ENCODE assay signal across 8 cellular contexts in the genomic region with DNA sequence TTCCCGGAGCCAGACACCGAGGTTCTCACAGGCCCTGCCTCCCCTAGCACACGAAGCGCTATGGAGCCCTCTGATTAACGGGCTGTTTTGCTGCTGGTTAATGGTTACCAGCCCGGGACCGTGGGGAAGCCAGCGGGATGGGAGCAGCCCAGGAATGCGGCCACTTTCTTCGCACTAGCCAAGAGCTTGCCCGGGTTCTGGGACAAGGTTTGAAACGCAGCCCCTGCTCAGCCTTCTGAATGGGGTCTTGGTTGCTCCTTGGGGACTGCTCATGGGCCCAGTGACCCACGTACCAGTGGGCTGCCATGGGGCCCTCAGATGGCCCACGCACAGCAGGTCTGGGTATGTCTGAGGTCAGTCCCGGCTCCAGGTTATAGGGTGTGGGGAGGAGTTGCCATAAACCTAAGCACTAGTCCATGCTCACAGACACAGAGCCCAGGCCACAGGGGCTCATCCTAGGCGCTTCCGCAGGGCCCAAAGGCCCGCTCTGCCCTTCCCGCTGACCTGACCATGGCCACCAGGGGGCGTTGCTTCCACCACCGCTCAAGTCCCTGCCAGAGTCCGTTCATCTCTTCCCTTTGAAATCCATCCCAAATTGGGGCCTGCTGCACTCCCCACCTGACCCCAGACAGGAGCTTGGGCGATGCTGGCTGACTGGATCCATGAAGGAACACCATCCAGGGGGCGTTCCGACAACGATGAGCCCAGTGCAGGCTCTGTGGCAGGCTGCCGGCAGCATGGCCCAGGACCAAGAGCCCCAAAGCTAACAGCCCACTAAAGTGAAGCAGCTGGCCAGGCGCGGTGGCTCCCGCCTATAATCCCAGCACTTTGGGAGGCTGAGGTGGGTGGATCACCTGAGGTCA. TPM values are rescaled to one million over a fixed set of nuclear protein-coding genes. Genes with fewer than 3 reads are reported as not detected.
DNase-seq lines count a peak whose midpoint lies in the region; ATAC-seq and TF ChIP-seq lines count a peak whose summit lies in the region.

No MANE protein-coding gene starts in this region.

- ATAC-seq in GM18858 (IDR thresholded peaks at IDR 0.05; ENCODE audit: unreplicated experiment) = no peak

- H3K27me3 ChIP-seq in adipocyte (replicated peaks; ENCODE audit: control insufficient read depth, insufficient read depth, low read length) (no peaks in the 10 kb centered on the region), right atrium auricular region (no peaks in the 10 kb centered on the region), skeletal muscle satellite cell (ENCODE audit: control insufficient read depth, insufficient read depth, low read length) (no peaks in the 10 kb centered on the region)

- DNase-seq in Ammon's horn (ENCODE audit: low spot score) (peak; percentile 52), HCEC 1CT (peak; percentile 49), SKM-1 treated with dmso at 0.1 percent for 144 hours (lab: John Stamatoyannopoulos, UW; ENCODE audit: unreplicated experiment) (peak; percentile 43), adipocyte (ENCODE audit: low read depth) (peak; percentile 81), right atrium auricular region (ENCODE audit: low spot score) (peak; percentile 76), NCI-H187 treated with DMSO at 0.1 percent for 48 hours (lab: John Stamatoyannopoulos, UW) (no peak)

- H3K4me2 ChIP-seq in skeletal muscle satellite cell (ENCODE audit: low read length) = no peak overlapping the region

- H3K4me1 ChIP-seq in adipocyte (ENCODE audit: control insufficient read depth, insufficient read depth, low read length) (peaks cover 23% of the 10 kb centered on the region), right atrium auricular region (peaks cover 0 to 74% of the 10 kb centered on the region in 2 donors), skeletal muscle satellite cell (ENCODE audit: control insufficient read depth, insufficient read depth, low read length) (peaks cover 22% of the 10 kb centered on the region)

- no peak overlapping the region for H3K4me3 ChIP-seq in adipocyte (ENCODE audit: low read length)
- H3K4me3 ChIP-seq in right atrium auricular region = no peak overlapping the region
- no peak overlapping the region for H3K4me3 ChIP-seq in skeletal muscle satellite cell (ENCODE audit: low read length)

- peak; percentile 79 to 83 for TF ChIP-seq CTCF in right atrium auricular region (IDR thresholded peaks at IDR 0.05)

- no peaks in the 10 kb centered on the region for H3K9me3 ChIP-seq in adipocyte (ENCODE audit: control insufficient read depth, low read length)
- no peaks in the 10 kb centered on the region for H3K9me3 ChIP-seq in right atrium auricular region
- no peaks in the 10 kb centered on the region for H3K9me3 ChIP-seq in skeletal muscle satellite cell (replicated peaks; ENCODE audit: low read length)

- H3K36me3 ChIP-seq in adipocyte (ENCODE audit: control insufficient read depth, insufficient read depth, low read length, severe bottlenecking) (peaks cover 11% of the 10 kb centered on the region), right atrium auricular region (peaks cover 24% of the 10 kb centered on the region), skeletal muscle satellite cell (ENCODE audit: insufficient read depth, low read length) (peaks cover 32% of the 10 kb centered on the region)

- no peak overlapping the region for H3K27ac ChIP-seq in right atrium auricular region

- H3K9ac ChIP-seq in adipocyte (ENCODE audit: low read length) (no peak overlapping the region), skeletal muscle satellite cell (ENCODE audit: low read depth, low read length) (peak overlapping the region; percentile 5)

RNA-seq across cellular contexts. Expression of gene ISYNA1, which starts 31.5 kb away (rescaled TPM):
- 10 to 100 TPM; 24.1 to 49.4 TPM for total RNA-seq in right atrium auricular region
- 2.0 and 5.1 TPM in 2 replicates for total RNA-seq in skeletal muscle satellite cell (2012; rRNA removed)

RNA-seq across cellular contexts. Expression of gene SSBP4, which starts 50.3 kb away (rescaled TPM):
- 10 to 100 TPM; 31.7 to 59.5 TPM for total RNA-seq in right atrium auricular region
- total RNA-seq in skeletal muscle satellite cell (2012; rRNA removed) = 72.2 and 73.2 TPM in 2 replicates

RNA-seq across cellular contexts. Expression of gene ELL, which starts 52.4 kb away (rescaled TPM):
- total RNA-seq in right atrium auricular region = 10 to 100 TPM; 12.4 to 17.5 TPM
- 11.8 and 12.2 TPM in 2 replicates for total RNA-seq in skeletal muscle satellite cell (2012; rRNA removed)
